ENCODE assay signal across 19 cellular contexts in genomic region chr9:103574056-103574455, GRCh38.
A peak's percentile ranks its signal among the peaks of the same experiment; 100 is the strongest.
DNase-seq lines count a peak whose midpoint lies in the region; ATAC-seq and TF ChIP-seq lines count a peak whose summit lies in the region.
"Had no signal": no experiment of that assay in that cellular context is flagged by ENCODE, and none has a peak within 500 bp of the region (broad histone marks: within the 10 kb centered on the region; RNA-seq: fewer than 3 reads in every experiment).

No MANE protein-coding gene starts in this region.

- H3K23me2 ChIP-seq in H9 (ENCODE audit: insufficient read length, low read depth, low read length, poor library complexity, severe bottlenecking): no peaks in the 10 kb centered on the region

- no peak overlapping the region for H4K8ac ChIP-seq in H9 (replicated peaks; ENCODE audit: insufficient read length, low read depth, low read length)

- H3K36me3 ChIP-seq in CD8-positive, alpha-beta T cell (ENCODE audit: insufficient read depth, low read length): no peaks in the 10 kb centered on the region
- H3K36me3 ChIP-seq: HAP-1, SJSA1 had no signal

- POLR2A ChIA-PET in CD8-positive, alpha-beta T cell (lab: Charles Lee): no interaction called here

- TF ChIP-seq CTCF in fibroblast of mammary gland (conservative IDR thresholded peaks at IDR 0.05; ENCODE audit: control insufficient read depth, insufficient read depth, low read depth, low read length): no peak
- TF ChIP-seq CTCF in H9 (conservative IDR thresholded peaks at IDR 0.05): no peak
- no peak for TF ChIP-seq CTCF in CD8-positive, alpha-beta T cell (IDR thresholded peaks at IDR 0.05)

- H4K91ac ChIP-seq in H9 (ENCODE audit: insufficient read length, low read depth, low read length): no peak overlapping the region

- H2BK20ac ChIP-seq in H9 (ENCODE audit: low read depth, low read length, poor library complexity, severe bottlenecking): no peak overlapping the region

- H3K4me1 ChIP-seq in H9 (ENCODE audit: insufficient read depth, low read length): no peaks in the 10 kb centered on the region
- no peaks in the 10 kb centered on the region for H3K4me1 ChIP-seq in CD8-positive, alpha-beta T cell (ENCODE audit: insufficient read depth, low read length)
- H3K4me1 ChIP-seq: Caco-2, HAP-1, SJSA1 had no signal

- no peak overlapping the region for H2BK12ac ChIP-seq in H9 (ENCODE audit: insufficient read length, low read depth, low read length)

- H3K9me3 ChIP-seq in H9 (ENCODE audit: control insufficient read depth, low read depth, low read length): no peaks in the 10 kb centered on the region
- no peaks in the 10 kb centered on the region for H3K9me3 ChIP-seq in CD8-positive, alpha-beta T cell (ENCODE audit: low read length)
- H3K9me3 ChIP-seq: Caco-2, HAP-1, SJSA1 had no signal

- H3K79me2 ChIP-seq in H9 (ENCODE audit: insufficient read depth, low read length): no peaks in the 10 kb centered on the region

- H4K20me1 ChIP-seq in H9 (ENCODE audit: control insufficient read depth, insufficient read depth, insufficient read length): no peaks in the 10 kb centered on the region

- H3K9ac ChIP-seq in H9 (ENCODE audit: extremely low read depth, insufficient read length, low read length): no peak overlapping the region

- H3K4ac ChIP-seq in H9 (ENCODE audit: low read depth, low read length): no peak overlapping the region

- no peaks in the 10 kb centered on the region for H3K4me1 Mint-ChIP-seq in H9
- no peaks in the 10 kb centered on the region for H3K4me1 Mint-ChIP-seq in CD8-positive, alpha-beta T cell (ENCODE audit: low read depth)
- H3K4me1 Mint-ChIP-seq: CD14-positive monocyte had no signal

- H3K27me3 Mint-ChIP-seq in H9 (ENCODE audit: low read depth): no peaks in the 10 kb centered on the region
- H3K27me3 Mint-ChIP-seq in CD8-positive, alpha-beta T cell (ENCODE audit: low read depth): no peaks in the 10 kb centered on the region

- no peak overlapping the region for H2AK5ac ChIP-seq in H9 (ENCODE audit: insufficient read length, low read length)

- CTCF ChIA-PET in CD8-positive, alpha-beta T cell (lab: Charles Lee): no interaction called here

- no peak overlapping the region for H3T11ph ChIP-seq in H9 (ENCODE audit: low read length)

- H3K4me2 ChIP-seq in H9 (ENCODE audit: insufficient read depth, insufficient read length, low read length): no peak overlapping the region
- H3K4me2 ChIP-seq: PC-9 had no signal

- ATAC-seq in CD8-positive, alpha-beta T cell: no peak
- ATAC-seq: HepG2 had no signal

- no peak overlapping the region for H2AFZ ChIP-seq in H9 (ENCODE audit: low read length)
- H2AFZ ChIP-seq: PC-9 had no signal

- H3K18ac ChIP-seq in H9 (ENCODE audit: insufficient read length, low read depth, low read length): no peak overlapping the region

- no peak overlapping the region for H2BK5ac ChIP-seq in H9 (ENCODE audit: insufficient read length, low read length)

- no peaks in the 10 kb centered on the region for H3K79me1 ChIP-seq in H9 (ENCODE audit: insufficient read depth, low read depth, low read length, poor library complexity, severe bottlenecking)

- no peak overlapping the region for H4K5ac ChIP-seq in H9 (ENCODE audit: insufficient read length, low read depth, low read length)

- H3K4me3 ChIP-seq in fibroblast of mammary gland (ENCODE audit: control insufficient read depth, low read depth, low read length): no peak overlapping the region
- H3K4me3 ChIP-seq in CD8-positive, alpha-beta T cell (ENCODE audit: low read depth, low read length): no peak overlapping the region
- H3K4me3 ChIP-seq: HAP-1, PC-9, SJSA1 had no signal

- H3K9me3 Mint-ChIP-seq in H9: peaks cover 2 to 7% of the 10 kb centered on the region in 2 experiments
- H3K9me3 Mint-ChIP-seq in CD8-positive, alpha-beta T cell: peaks cover 22% of the 10 kb centered on the region

- H3K27me3 ChIP-seq in H9 (ENCODE audit: insufficient read depth, low read length): no peaks in the 10 kb centered on the region
- H3K27me3 ChIP-seq in CD8-positive, alpha-beta T cell (ENCODE audit: insufficient read depth, low read length): no peaks in the 10 kb centered on the region
- H3K27me3 ChIP-seq: SJSA1 had no signal

- no peak overlapping the region for H3K27ac ChIP-seq in H9 (ENCODE audit: insufficient read length, low read depth, low read length)
- H3K27ac ChIP-seq in CD8-positive, alpha-beta T cell (ENCODE audit: low read depth, low read length): no peak overlapping the region
- H3K27ac ChIP-seq: PC-9, SJSA1 had no signal

- intact Hi-C loops in CD8-positive, alpha-beta T cell (cut with DNase I, micrococcal nuclease): no loop called here

- peak; percentile 61 for DNase-seq in NCI-H226
- DNase-seq in brain pericyte (ENCODE audit: low read depth, low spot score): peak; percentile 12
- DNase-seq in fibroblast of mammary gland (ENCODE audit: low read depth): peak; percentile 48
- DNase-seq in DMS53 (lab: John Stamatoyannopoulos, UW): no peak
- no peak for DNase-seq in H9
- DNase-seq in CD8-positive, alpha-beta T cell: no peak
- DNase-seq in activated CD8-positive, alpha-beta memory T cell treated with anti-CD3 and anti-CD28 coated beads, Interleukin-2, amount 50 U/mL, for 4 hours: no peak
- DNase-seq: Caco-2, GF-D8, KBM-7, MV-4-11, NCI-H187, NCI-H345, NCI-H524 treated with DMSO at 0.1 percent for 48 hours, PC-9 had no signal

- no peak overlapping the region for H3K4me3 Mint-ChIP-seq in H9
- no peak overlapping the region for H3K4me3 Mint-ChIP-seq in CD8-positive, alpha-beta T cell
- H3K4me3 Mint-ChIP-seq: CD14-positive monocyte had no signal

- no peak overlapping the region for H3K23ac ChIP-seq in H9 (ENCODE audit: insufficient read length, low read depth, low read length)

- no peak overlapping the region for H3K14ac ChIP-seq in H9 (ENCODE audit: insufficient read depth, low read length)

- H3K56ac ChIP-seq in H9 (ENCODE audit: insufficient read length, low read depth, low read length): no peak overlapping the region

- no peak overlapping the region for H2BK15ac ChIP-seq in H9 (ENCODE audit: low read depth, low read length)

- H3K36me3 Mint-ChIP-seq in H9 (ENCODE audit: insufficient read depth in 1 of 3, low read depth in 3 of 3): peaks cover 0 to 5% (median 3%) of the 10 kb centered on the region in 3 experiments; a peak in 3 of 7 replicates
- H3K36me3 Mint-ChIP-seq in CD8-positive, alpha-beta T cell: no peaks in the 10 kb centered on the region
- H3K36me3 Mint-ChIP-seq: CD14-positive monocyte had no signal

- no peak overlapping the region for H2BK120ac ChIP-seq in H9 (ENCODE audit: low read depth, low read length, poor library complexity, severe bottlenecking)

- H3K27ac Mint-ChIP-seq in H9: no peak overlapping the region
- H3K27ac Mint-ChIP-seq in CD8-positive, alpha-beta T cell: no peak overlapping the region
- H3K27ac Mint-ChIP-seq: CD14-positive monocyte had no signal

Comparison
In these comparisons a context has a peak if more than half of its experiments do, and no peak if none do; other contexts are left out.
1. DNase-seq: peak in NCI-H226 (single experiment), brain pericyte (single experiment) and fibroblast of mammary gland (single experiment); none in DMS53 (single experiment), H9 (single experiment), CD8-positive, alpha-beta T cell (0 of 7) and activated CD8-positive, alpha-beta memory T cell treated with anti-CD3 and anti-CD28 coated beads, Interleukin-2, amount 50 U/mL, for 4 hours (single experiment).